ENCODE assay signal across 12 cellular contexts in the genomic region with DNA sequence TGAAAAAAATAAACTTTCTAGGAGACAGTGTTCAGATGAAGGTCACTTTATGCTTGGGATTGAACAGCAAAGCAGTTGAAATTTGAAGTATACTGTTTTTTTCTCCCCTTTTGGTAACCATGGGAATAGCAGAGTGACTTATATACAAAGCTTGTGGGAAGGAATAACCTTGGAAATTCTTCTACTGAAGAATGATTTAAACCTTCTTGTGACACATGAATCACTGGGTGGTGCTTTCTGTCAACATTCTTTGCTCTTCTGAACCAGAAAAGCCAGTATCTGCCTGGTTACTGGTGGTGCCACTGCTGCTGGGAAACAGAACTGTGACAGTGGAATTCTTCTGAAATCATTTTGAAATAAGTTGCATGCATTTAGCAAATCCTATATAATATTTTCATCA. TPM values are rescaled to one million over a fixed set of nuclear protein-coding genes. Genes with fewer than 3 reads are reported as not detected.
DNase-seq lines count a peak whose midpoint lies in the region; ATAC-seq and TF ChIP-seq lines count a peak whose summit lies in the region.
"Had no signal": no experiment of that assay in that cellular context is flagged by ENCODE, and none has a peak within 500 bp of the region (broad histone marks: within the 10 kb centered on the region; RNA-seq: fewer than 3 reads in every experiment).

No MANE protein-coding gene starts in this region.

- intact Hi-C loops in Panc1 (cut with micrococcal nuclease; ENCODE audit: unreplicated experiment): no loop called here

- H3K27ac ChIP-seq in Panc1 (ENCODE audit: low read length) (no peak overlapping the region), osteoblast (ENCODE audit: low read depth, low read length) (peak overlapping the region; percentile 95)
- H3K27ac ChIP-seq: psoas muscle had no signal

- peaks cover 2% of the 10 kb centered on the region for H3K79me2 ChIP-seq in osteoblast (ENCODE audit: insufficient read depth, low read length)

- POLR2A ChIA-PET in Panc1 (lab: Charles Lee): no interaction called here

- in situ Hi-C loops in Panc1 (cut with HindIII; ENCODE audit: low pct_unique_long_range_greater_than_20kb, low sequenced_read_pairs): no loop called here

- no peak overlapping the region for H3K4me2 ChIP-seq in osteoblast (ENCODE audit: insufficient read depth, low read length)

- DNase-seq in DMS53 (lab: John Stamatoyannopoulos, UW) (peak; percentile 57), Panc1 (ENCODE audit: low read depth, low spot score) (peak; percentile 84), fibroblast of mammary gland (ENCODE audit: low read depth) (peak; percentile 92), osteoblast (ENCODE audit: insufficient read length, low spot score, missing footprints) (peak; percentile 83), midbrain (lab: John Stamatoyannopoulos, UW) (no peak), UCSD-AML1 (lab: John Stamatoyannopoulos, UW; ENCODE audit: unreplicated experiment) (no peak)
- DNase-seq: activated gamma-delta T cell treated with Interleukin-2 at 50 U/mL for 16 hours, GDM1, NCI-H2227 treated with DMSO at 0.1 percent for 48 hours, psoas muscle had no signal

- H3K27me3 ChIP-seq in Panc1 (ENCODE audit: control insufficient read depth, insufficient read depth, low read length) (no peaks in the 10 kb centered on the region), osteoblast (ENCODE audit: insufficient read depth, low read length) (no peaks in the 10 kb centered on the region)

- H3K9me3 ChIP-seq in Panc1 (ENCODE audit: control insufficient read depth, insufficient read depth, low read depth, low read length) (no peaks in the 10 kb centered on the region), osteoblast (ENCODE audit: low read depth, low read length) (no peaks in the 10 kb centered on the region)
- H3K9me3 ChIP-seq: psoas muscle had no signal

- CTCF ChIA-PET in Panc1 (lab: Charles Lee): no interaction called here

- H2AFZ ChIP-seq in osteoblast (ENCODE audit: low read length): no peak overlapping the region

- TF ChIP-seq CTCF in Panc1 (IDR thresholded peaks at IDR 0.05) (no peak), fibroblast of mammary gland (conservative IDR thresholded peaks at IDR 0.05; ENCODE audit: control insufficient read depth, insufficient read depth, low read depth, low read length) (no peak), osteoblast (IDR thresholded peaks at IDR 0.05; ENCODE audit: extremely low read depth, low read depth, low read length) (no peak)

- no TSS peak for BruUV-seq in Panc1 (replicated peaks; lab: Mats Ljungman, UMichigan)

- H3K4me3 ChIP-seq in Panc1 (ENCODE audit: low read depth in 2 of 2, low read length in 2 of 2) (no peak overlapping the region), fibroblast of mammary gland (ENCODE audit: control insufficient read depth, low read depth, low read length) (no peak overlapping the region), osteoblast (ENCODE audit: insufficient read depth, low read length) (no peak overlapping the region)
- H3K4me3 ChIP-seq: psoas muscle had no signal

- ATAC-seq in Panc1 (no peak; the same call in 1 of the 2 replicates), GM18868 (IDR thresholded peaks at IDR 0.05; ENCODE audit: unreplicated experiment) (no peak), HG03457 (IDR thresholded peaks at IDR 0.05; ENCODE audit: unreplicated experiment) (no peak)
- ATAC-seq: psoas muscle had no signal

- no peaks in the 10 kb centered on the region for H4K20me1 ChIP-seq in osteoblast (ENCODE audit: insufficient read depth, low read length)

- H3K4me1 ChIP-seq in Panc1 (ENCODE audit: control insufficient read depth, insufficient read depth, low read length): no peaks in the 10 kb centered on the region
- peaks cover 39% of the 10 kb centered on the region for H3K4me1 ChIP-seq in osteoblast (ENCODE audit: insufficient read depth, low read length)
- H3K4me1 ChIP-seq: psoas muscle had no signal

- H3K36me3 ChIP-seq in Panc1 (ENCODE audit: control insufficient read depth, insufficient read depth, low read length) (no peaks in the 10 kb centered on the region), osteoblast (ENCODE audit: insufficient read depth, low read length) (no peaks in the 10 kb centered on the region)

RNA-seq across cellular contexts. Expression of a gene that starts 39.4 kb away (rescaled TPM):
- 45.3 TPM for total RNA-seq in Panc1 (2021; ENCODE audit: unreplicated experiment)
- 26.0 TPM for polyA plus RNA-seq in Panc1 (2012; ENCODE audit: insufficient read length)
- 241 and 298 TPM in 2 replicates for total RNA-seq in osteoblast

Comparison
In these comparisons a context has a peak if more than half of its experiments do, and no peak if none do; other contexts are left out.
1. DNase-seq: peak in DMS53 (single experiment), Panc1 (single experiment), fibroblast of mammary gland (single experiment) and osteoblast (single experiment); none in midbrain (single experiment) and UCSD-AML1 (single experiment).